In the genomic region with DNA sequence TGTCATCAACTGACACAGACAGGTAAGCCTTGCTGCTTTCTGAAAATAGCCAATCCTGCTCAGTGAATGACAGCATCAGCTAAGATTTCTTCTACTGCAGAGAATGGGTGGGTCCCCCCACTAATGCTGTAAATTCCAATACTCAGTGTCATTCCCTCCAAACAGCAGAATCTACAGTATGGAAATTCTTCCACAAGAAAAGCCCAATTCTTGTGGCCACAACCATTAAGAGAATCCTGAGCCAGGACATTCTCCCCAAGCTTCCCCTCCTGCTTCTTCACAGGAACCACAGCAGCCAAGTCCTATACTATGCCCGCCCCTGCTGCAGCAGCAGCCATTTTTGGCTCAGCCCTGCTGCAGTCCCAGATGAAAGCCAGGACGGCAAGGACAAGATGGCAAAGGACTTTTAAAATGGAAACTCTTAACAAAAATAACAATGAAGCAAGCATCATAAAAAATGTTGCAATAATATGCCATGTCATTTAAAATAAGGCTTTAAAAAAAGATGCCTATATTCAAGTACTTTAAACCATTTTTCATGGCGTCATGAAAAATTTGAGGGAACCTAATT, we compare ENCODE assay signal across 9 cellular contexts. TPM values are rescaled to one million over a fixed set of nuclear protein-coding genes. Genes with fewer than 3 reads are reported as not detected.
DNase-seq lines count a peak whose midpoint lies in the region; ATAC-seq and TF ChIP-seq lines count a peak whose summit lies in the region.
"Had no signal": no experiment of that assay in that cellular context is flagged by ENCODE, and none has a peak within 500 bp of the region (broad histone marks: within the 10 kb centered on the region; RNA-seq: fewer than 3 reads in every experiment).

No MANE protein-coding gene starts in this region.

- POLR2A ChIA-PET in CD8-positive, alpha-beta T cell (lab: Charles Lee): no interaction called here

- peaks cover 28% of the 10 kb centered on the region for H3K4me1 ChIP-seq in mammary epithelial cell (ENCODE audit: insufficient read depth, low read length)
- no peaks in the 10 kb centered on the region for H3K4me1 ChIP-seq in CD8-positive, alpha-beta T cell (ENCODE audit: insufficient read depth, low read length)

- peaks cover 2% of the 10 kb centered on the region for H3K4me1 Mint-ChIP-seq in CD8-positive, alpha-beta T cell (ENCODE audit: low read depth)

- dilution Hi-C loops in mammary epithelial cell (cut with HindIII; ENCODE audit: low sequenced_read_pairs): no loop called here

- H3K36me3 ChIP-seq in mammary epithelial cell (ENCODE audit: insufficient read depth, low read length): peaks cover 7% of the 10 kb centered on the region
- H3K36me3 ChIP-seq in CD8-positive, alpha-beta T cell (ENCODE audit: insufficient read depth, low read length): no peaks in the 10 kb centered on the region

- no peak overlapping the region for H3K27ac Mint-ChIP-seq in CD8-positive, alpha-beta T cell

- CTCF ChIA-PET in mammary epithelial cell (lab: Charles Lee; ENCODE audit: low non-redundant PET): no interaction called here
- CTCF ChIA-PET in CD8-positive, alpha-beta T cell (lab: Charles Lee): no interaction called here

- peak overlapping the region; percentile 94 for H3K27ac ChIP-seq in mammary epithelial cell (ENCODE audit: insufficient read depth, low read depth, low read length)
- no peak overlapping the region for H3K27ac ChIP-seq in CD8-positive, alpha-beta T cell (ENCODE audit: low read depth, low read length)

- peak overlapping the region; percentile 65 for H2AFZ ChIP-seq in mammary epithelial cell (ENCODE audit: low read depth, low read length)

- H3K4me3 ChIP-seq in mammary epithelial cell (replicated peaks in 1 of 3; ENCODE audit: insufficient read depth in 1 of 3, low read depth in 2 of 3, low read length in 3 of 3): peak overlapping the region in 1 of 3 experiments; percentile 11
- no peak overlapping the region for H3K4me3 ChIP-seq in CD8-positive, alpha-beta T cell (ENCODE audit: low read depth, low read length)

- H3K36me3 Mint-ChIP-seq in CD8-positive, alpha-beta T cell: peaks cover 19% of the 10 kb centered on the region

- TF ChIP-seq CTCF in mammary epithelial cell (conservative IDR thresholded peaks at IDR 0.05 in 1 of 2, IDR thresholded peaks at IDR 0.05 in 1 of 2; ENCODE audit: extremely low read depth in 1 of 2, insufficient read depth in 1 of 2, low read depth in 1 of 2, low read length in 2 of 2): no peak
- no peak for TF ChIP-seq CTCF in CD8-positive, alpha-beta T cell (IDR thresholded peaks at IDR 0.05)

- no peak overlapping the region for H3K4me3 Mint-ChIP-seq in CD8-positive, alpha-beta T cell

- no peaks in the 10 kb centered on the region for H3K9me3 Mint-ChIP-seq in CD8-positive, alpha-beta T cell

- TSS peak; percentile 91 for BruUV-seq in mammary epithelial cell (replicated peaks; lab: Mats Ljungman, UMichigan)

- peak overlapping the region; percentile 80 for H3K9ac ChIP-seq in mammary epithelial cell (ENCODE audit: insufficient read depth, low read length)

- DNase-seq in HS-5 (ENCODE audit: low read depth): peak; percentile 89
- DNase-seq in mammary epithelial cell: peak; percentile 94
- DNase-seq in kidney glomerular epithelial cell (lab: John Stamatoyannopoulos, UW): peak; percentile 79
- DNase-seq in superior temporal gyrus (ENCODE audit: extremely low spot score): peak; percentile 79
- DNase-seq in DMS153 (lab: John Stamatoyannopoulos, UW): no peak
- DNase-seq in T-helper 9 cell: no peak
- no peak for DNase-seq in CD8-positive, alpha-beta T cell
- DNase-seq: effector memory CD4-positive, alpha-beta T cell had no signal

- no peaks in the 10 kb centered on the region for H3K9me3 ChIP-seq in mammary epithelial cell (replicated peaks; ENCODE audit: insufficient read depth, low read length)
- H3K9me3 ChIP-seq in CD8-positive, alpha-beta T cell (ENCODE audit: low read length): no peaks in the 10 kb centered on the region

- ATAC-seq in HG03378 (IDR thresholded peaks at IDR 0.05; ENCODE audit: unreplicated experiment): no peak
- ATAC-seq in CD8-positive, alpha-beta T cell: no peak

- no peaks in the 10 kb centered on the region for H4K20me1 ChIP-seq in mammary epithelial cell (ENCODE audit: insufficient read depth, low read length)

- H3K4me2 ChIP-seq in mammary epithelial cell (ENCODE audit: insufficient read depth, low read depth, low read length): peak overlapping the region; percentile 67

- peaks cover 62% of the 10 kb centered on the region for H3K79me2 ChIP-seq in mammary epithelial cell (ENCODE audit: insufficient read depth, low read length)

- WGBS in mammary epithelial cell (ENCODE audit: low coverage, missing lambda C conversion rate): 37% methylated on average over 3 of the region's 3 CpGs

- H3K27me3 Mint-ChIP-seq in CD8-positive, alpha-beta T cell (ENCODE audit: low read depth): no peaks in the 10 kb centered on the region

- H3K27me3 ChIP-seq in mammary epithelial cell (ENCODE audit: insufficient read depth, low read length): no peaks in the 10 kb centered on the region
- H3K27me3 ChIP-seq in CD8-positive, alpha-beta T cell (ENCODE audit: insufficient read depth, low read length): no peaks in the 10 kb centered on the region

- in situ Hi-C loops in mammary epithelial cell (cut with MboI; ENCODE audit: low sequenced_read_pairs in 2 of 2): no loop called here

- intact Hi-C loops in mammary epithelial cell (cut with micrococcal nuclease): loop anchor here (1.0 to 2.0 kb wide), 2 partner anchors 24 to 127 kb away; no protein-coding TSS in a partner anchor
- intact Hi-C loops in CD8-positive, alpha-beta T cell (cut with DNase I, micrococcal nuclease): no loop called here

RNA-seq across cellular contexts. Expression of a gene that starts 26.8 kb away (rescaled TPM):
- 10 to 100 TPM; 50.3 to 79.9 TPM for total RNA-seq in mammary epithelial cell
- polyA plus RNA-seq in mammary epithelial cell: 43.6 TPM
- 43.9 TPM for polyA minus RNA-seq in mammary epithelial cell
- 10 to 100 TPM; 19.6 to 19.8 TPM for total RNA-seq in CD8-positive, alpha-beta T cell

Comparison
In these comparisons a context has a peak if more than half of its experiments do, and no peak if none do; other contexts are left out.
1. DNase-seq: peak in HS-5 (single experiment), mammary epithelial cell (single experiment), kidney glomerular epithelial cell (single experiment) and superior temporal gyrus (single experiment); none in DMS153 (single experiment), T-helper 9 cell (single experiment) and CD8-positive, alpha-beta T cell (0 of 7).